1 cellular context compared by ENCODE assay signal in the genomic region with DNA sequence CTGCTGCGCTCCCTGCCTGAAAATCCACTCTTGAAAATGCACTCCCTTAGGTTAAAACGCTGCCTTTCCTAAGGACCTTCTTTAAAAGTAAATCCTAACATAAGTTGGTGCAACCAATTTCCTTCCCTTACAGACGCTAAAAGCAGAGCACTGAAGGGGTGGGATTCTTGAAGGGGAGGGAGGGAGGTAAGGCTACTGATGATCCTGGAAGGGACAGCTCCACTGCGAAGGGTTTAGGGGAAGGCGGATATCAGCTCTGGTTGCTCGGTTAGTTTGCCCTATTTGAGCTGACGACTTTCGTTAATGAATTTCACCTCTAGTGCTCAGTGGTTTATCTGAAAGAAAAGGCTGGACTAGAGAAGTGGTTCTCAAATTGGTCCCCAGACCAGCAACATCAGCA.
TF ChIP-seq lines count a peak whose summit lies in the region.

No MANE protein-coding gene starts in this region.

TF ChIP-seq in GM12878, 131 proteins besides CTCF, POLR2A, EP300 and RAD21:
- TF ChIP-seq RAD51 (IDR thresholded peaks at IDR 0.05), result no peak
